ENCODE assay signal across 27 cellular contexts in genomic region chr7:93238748-93239147, GRCh38. TPM values are rescaled to one million over a fixed set of nuclear protein-coding genes. Genes with fewer than 3 reads are reported as not detected.
DNase-seq lines count a peak whose midpoint lies in the region; ATAC-seq, FAIRE-seq and TF ChIP-seq lines count a peak whose summit lies in the region.
"Had no signal": no experiment of that assay in that cellular context is flagged by ENCODE, and none has a peak within 500 bp of the region (broad histone marks: within the 10 kb centered on the region; RNA-seq: fewer than 3 reads in every experiment).

No MANE protein-coding gene starts in this region.

- CTCF ChIA-PET in GM12878 (lab: Yijun Ruan, JAX) = interaction anchor here (1.2 to 3.4 kb wide), 2 partner anchors 10 to 136 kb away, joined by 3 to 18 read pairs; no protein-coding TSS in a partner anchor
- CTCF ChIA-PET in RWPE1 (lab: Yijun Ruan, JAX) = no interaction called here

- no peak overlapping the region for H3K4me3 Mint-ChIP-seq in GM23338
- H3K4me3 Mint-ChIP-seq in H9 = no peak overlapping the region
- H3K4me3 Mint-ChIP-seq: CD4-positive, alpha-beta memory T cell had no signal

- H3K4ac ChIP-seq in H9 (ENCODE audit: low read depth, low read length) = no peak overlapping the region

- H2BK12ac ChIP-seq in H9 (ENCODE audit: insufficient read length, low read depth, low read length) = no peak overlapping the region

- TF ChIP-seq CTCF in GM23338 (conservative IDR thresholded peaks at IDR 0.05; ENCODE audit: low read depth in 2 of 2) = no peak
- TF ChIP-seq CTCF in GM12878 (IDR thresholded peaks at IDR 0.05 in 2 of 3, conservative IDR thresholded peaks at IDR 0.05 in 1 of 3; ENCODE audit: control insufficient read depth in 2 of 3, extremely low read depth in 1 of 3, insufficient read depth in 1 of 3, low read depth in 3 of 3, low read length in 3 of 3) = no peak
- no peak for TF ChIP-seq CTCF in H9 (conservative IDR thresholded peaks at IDR 0.05)
- no peak for TF ChIP-seq CTCF in RWPE1 (conservative IDR thresholded peaks at IDR 0.05; ENCODE audit: low read depth)

- H2BK20ac ChIP-seq in H9 (ENCODE audit: low read depth, low read length, poor library complexity, severe bottlenecking) = no peak overlapping the region

- H3K18ac ChIP-seq in H9 (ENCODE audit: insufficient read length, low read depth, low read length) = no peak overlapping the region

- TF ChIP-seq POLR2A in GM12892 (IDR thresholded peaks at IDR 0.05; ENCODE audit: low read depth, low read length) = no peak
- no peak for TF ChIP-seq POLR2A in GM12878 (IDR thresholded peaks at IDR 0.05; ENCODE audit: low read depth, low read length)

- no peak overlapping the region for H3K56ac ChIP-seq in H9 (ENCODE audit: insufficient read length, low read depth, low read length)

- no peak overlapping the region for H4K91ac ChIP-seq in H9 (ENCODE audit: insufficient read length, low read depth, low read length)

- H3K23ac ChIP-seq in H9 (ENCODE audit: insufficient read length, low read depth, low read length) = no peak overlapping the region

- no peak overlapping the region for H2AK5ac ChIP-seq in H9 (ENCODE audit: insufficient read length, low read length)

- H3K27ac Mint-ChIP-seq in GM23338 (no peak overlapping the region), H9 (peak overlapping the region in 1 of 3 experiments; percentile 10; a peak in 2 of 7 replicates)

- BruUV-seq in GM12878 (replicated peaks; lab: Mats Ljungman, UMichigan) = no TSS peak

- SMC1A ChIA-PET in GM12878 (lab: Charles Lee; ENCODE audit: uncharacterized antibody, unreplicated experiment) = no interaction called here

- peak; percentile 42 for FAIRE-seq in GM12892 (lab: Jason Lieb, UNC)
- no peak for FAIRE-seq in GM12878 (lab: Jason Lieb, UNC)
- FAIRE-seq: GM18507, H1, HTR-8/SVneo had no signal

- no peak for TF ChIP-seq EP300 in GM12878 (IDR thresholded peaks at IDR 0.05; ENCODE audit: borderline replicate concordance in 1 of 2, control insufficient read depth in 1 of 2, low read depth in 2 of 2, low read length in 2 of 2)

- in situ Hi-C loops in GM12878 (cut with MboI) = no loop called here

- H3K9me2 ChIP-seq in GM23338 (ENCODE audit: insufficient read depth) = no peaks in the 10 kb centered on the region

- 42% methylated on average over 2 of the region's 2 CpGs for WGBS in GM12878 (ENCODE audit: insufficient coverage, insufficient replicate concordance, low lambda C conversion rate, missing lambda C conversion rate)
- no CpG with 5 or more reads among the region's 2 CpGs for WGBS in H9 (ENCODE audit: extremely low coverage, insufficient read length, low lambda C conversion rate)

- no peaks in the 10 kb centered on the region for H3K4me1 ChIP-seq in GM23338 (ENCODE audit: insufficient read depth)
- H3K4me1 ChIP-seq in GM12878 (ENCODE audit: control insufficient read depth, insufficient read depth, low read length) = no peaks in the 10 kb centered on the region
- H3K4me1 ChIP-seq in H9 (ENCODE audit: insufficient read depth, low read length) = no peaks in the 10 kb centered on the region
- H3K4me1 ChIP-seq: SJSA1 had no signal

- H3K9me3 Mint-ChIP-seq in GM23338 (no peaks in the 10 kb centered on the region), H9 (no peaks in the 10 kb centered on the region)
- H3K9me3 Mint-ChIP-seq: CD4-positive, alpha-beta memory T cell had no signal

- no peak overlapping the region for H4K5ac ChIP-seq in H9 (ENCODE audit: insufficient read length, low read depth, low read length)

- H3K27ac ChIP-seq in GM23338 (ENCODE audit: low read depth) = peak overlapping the region; percentile 48; the same call in 1 of the 2 replicates
- no peak overlapping the region for H3K27ac ChIP-seq in GM12878 (ENCODE audit: control insufficient read depth, insufficient read depth)
- no peak overlapping the region for H3K27ac ChIP-seq in H9 (ENCODE audit: insufficient read length, low read depth, low read length)
- no peak overlapping the region for H3K27ac ChIP-seq in RWPE1
- H3K27ac ChIP-seq: BLaER1 treated with 17β-estradiol and CSF1 and Interleukin-3, amounts not matched to agents 10 nM and 100 nM; KMS-11; SJSA1 had no signal

- no peak overlapping the region for H2BK15ac ChIP-seq in H9 (ENCODE audit: low read depth, low read length)

- DNase-seq in GM12892 (ENCODE audit: insufficient read length) (no peak), GM23338 (ENCODE audit: low spot score) (no peak), OCI-M1 (lab: John Stamatoyannopoulos, UW) (peak; percentile 89), GM12878 (ENCODE audit: low read depth, low spot score) (no peak), H9 (no peak), RWPE1 (ENCODE audit: low spot score) (no peak), COLO829 (ENCODE audit: low spot score) (no peak)
- DNase-seq: 8988T; CD4-positive, alpha-beta memory T cell; DND-41; NCI-H1092 treated with DMSO at 0.1 percent for 48 hours; NCI-H1436 treated with DMSO at 0.1 percent for 48 hours; NCI-H2029; NCI-H226; NCI-H524; NCI-H774; NK-92 treated with Interleukin-12 subunit alpha and Interleukin-12 subunit beta, amount 100 ng/mL, for 24 hours; T-helper 1 cell had no signal

- H3K79me2 ChIP-seq in GM23338 (replicated peaks; ENCODE audit: insufficient read depth) (peaks cover 16% of the 10 kb centered on the region), GM12878 (ENCODE audit: control insufficient read depth, insufficient read depth, low read length) (peaks cover under 1% of the 10 kb centered on the region), H9 (ENCODE audit: insufficient read depth, low read length) (no peaks in the 10 kb centered on the region)

- H2BK120ac ChIP-seq in H9 (ENCODE audit: low read depth, low read length, poor library complexity, severe bottlenecking) = no peak overlapping the region

- peaks cover 3% of the 10 kb centered on the region for H3K79me1 ChIP-seq in H9 (ENCODE audit: insufficient read depth, low read depth, low read length, poor library complexity, severe bottlenecking)

- H3K9me3 ChIP-seq in GM12878 (replicated peaks; ENCODE audit: control insufficient read depth, insufficient read depth, low read length) = no peaks in the 10 kb centered on the region
- H3K9me3 ChIP-seq in H9 (ENCODE audit: control insufficient read depth, low read depth, low read length) = no peaks in the 10 kb centered on the region
- H3K9me3 ChIP-seq: BLaER1 treated with 17β-estradiol and CSF1 and Interleukin-3, amounts not matched to agents 10 nM and 100 nM; SJSA1 had no signal

- H3K27me3 Mint-ChIP-seq in GM23338 (ENCODE audit: insufficient read depth, low read depth, poor library complexity) (no peaks in the 10 kb centered on the region), H9 (ENCODE audit: low read depth) (no peaks in the 10 kb centered on the region)
- H3K27me3 Mint-ChIP-seq: CD4-positive, alpha-beta memory T cell had no signal

- H3K4me1 Mint-ChIP-seq in GM23338 (no peaks in the 10 kb centered on the region), H9 (no peaks in the 10 kb centered on the region)

- H3F3A ChIP-seq in GM23338 (replicated peaks; ENCODE audit: low read depth) = no peaks in the 10 kb centered on the region

- no peak for TF ChIP-seq RAD21 in GM12878 (IDR thresholded peaks at IDR 0.05; ENCODE audit: insufficient read depth, low read depth, low read length)

- intact Hi-C loops in GM12878 (cut with micrococcal nuclease; ENCODE audit: unreplicated experiment) = loop anchor here (10.0 kb wide), 1 partner anchor 644 kb away; the partner anchor contains the start of gene FAM133B

- H3K36me3 ChIP-seq in GM23338 (ENCODE audit: insufficient read depth) (no peaks in the 10 kb centered on the region), GM12878 (ENCODE audit: control insufficient read depth in 2 of 2, insufficient read depth in 2 of 2, low read length in 1 of 2) (no peaks in the 10 kb centered on the region)
- H3K36me3 ChIP-seq: SJSA1 had no signal

- H3K4me3 ChIP-seq in GM23338 (no peak overlapping the region), GM12878 (no peak overlapping the region)
- H3K4me3 ChIP-seq: BLaER1 treated with 17β-estradiol and CSF1 and Interleukin-3, amounts not matched to agents 10 nM and 100 nM; SJSA1 had no signal

- H2AFZ ChIP-seq in GM23338 (no peak overlapping the region), GM12878 (ENCODE audit: control insufficient read depth, low read depth, low read length) (no peak overlapping the region; the same call in 1 of the 2 replicates), H9 (ENCODE audit: low read length) (no peak overlapping the region)

- H3T11ph ChIP-seq in H9 (ENCODE audit: low read length) = no peak overlapping the region

- no peaks in the 10 kb centered on the region for H4K20me1 ChIP-seq in GM23338 (replicated peaks; ENCODE audit: insufficient read depth)
- H4K20me1 ChIP-seq in GM12878 (ENCODE audit: control insufficient read depth, insufficient read depth) = no peaks in the 10 kb centered on the region; the same call in 1 of the 2 replicates
- H4K20me1 ChIP-seq in H9 (ENCODE audit: control insufficient read depth, insufficient read depth, insufficient read length) = no peaks in the 10 kb centered on the region

- no peak overlapping the region for H4K8ac ChIP-seq in H9 (replicated peaks; ENCODE audit: insufficient read length, low read depth, low read length)

- H3K9ac ChIP-seq in GM12878 (ENCODE audit: control insufficient read depth, insufficient read depth, low read length) = no peak overlapping the region
- H3K9ac ChIP-seq in H9 (ENCODE audit: extremely low read depth, insufficient read length, low read length) = no peak overlapping the region
- H3K9ac ChIP-seq: BLaER1 treated with 17β-estradiol and CSF1 and Interleukin-3, amounts not matched to agents 10 nM and 100 nM; KMS-11 had no signal

- no peak overlapping the region for H3K14ac ChIP-seq in H9 (ENCODE audit: insufficient read depth, low read length)

- no peaks in the 10 kb centered on the region for H3K23me2 ChIP-seq in H9 (ENCODE audit: insufficient read length, low read depth, low read length, poor library complexity, severe bottlenecking)

- no peak overlapping the region for H2BK5ac ChIP-seq in H9 (ENCODE audit: insufficient read length, low read length)

- RAD21 ChIA-PET in GM12878 (lab: Charles Lee; ENCODE audit: unreplicated experiment) = no interaction called here

- ATAC-seq in GM23338 (no peak), GM12878 (no peak; the same call in 2 of the 3 replicates), HG03457 (IDR thresholded peaks at IDR 0.05; ENCODE audit: unreplicated experiment) (no peak)
- ATAC-seq: Right ventricle myocardium inferior had no signal

- H3K27me3 ChIP-seq in GM23338 (ENCODE audit: insufficient read depth) = no peaks in the 10 kb centered on the region
- H3K27me3 ChIP-seq in GM12878 (replicated peaks in 1 of 2; ENCODE audit: control insufficient read depth in 2 of 2, insufficient read depth in 2 of 2, low read length in 1 of 2) = no peaks in the 10 kb centered on the region
- no peaks in the 10 kb centered on the region for H3K27me3 ChIP-seq in H9 (ENCODE audit: insufficient read depth, low read length)
- H3K27me3 ChIP-seq: BLaER1 treated with 17β-estradiol and CSF1 and Interleukin-3, amounts not matched to agents 10 nM and 100 nM; SJSA1 had no signal

- no peaks in the 10 kb centered on the region for H3K36me3 Mint-ChIP-seq in GM23338 (ENCODE audit: low read depth)
- H3K36me3 Mint-ChIP-seq in H9 (ENCODE audit: insufficient read depth in 1 of 3, low read depth in 3 of 3) = no peaks in the 10 kb centered on the region

- no peak overlapping the region for H3K4me2 ChIP-seq in GM23338
- no peak overlapping the region for H3K4me2 ChIP-seq in GM12878 (ENCODE audit: control insufficient read depth, insufficient read depth)
- H3K4me2 ChIP-seq in H9 (ENCODE audit: insufficient read depth, insufficient read length, low read length) = no peak overlapping the region
- H3K4me2 ChIP-seq: BLaER1 treated with 17β-estradiol and CSF1 and Interleukin-3, amounts not matched to agents 10 nM and 100 nM; KMS-11 had no signal

- POLR2A ChIA-PET in GM12878 (lab: Charles Lee) = no interaction called here
- POLR2A ChIA-PET in RWPE1 (lab: Yijun Ruan, JAX; ENCODE audit: low non-redundant PET) = no interaction called here

RNA-seq across cellular contexts. Expression of gene VPS50, which starts 6.6 kb away (rescaled TPM):
- polyA plus RNA-seq in GM12892 (2012; ENCODE audit: missing spikeins) = 11.1 TPM
- total RNA-seq in GM23338 (2014; rRNA removed; shearing (Covaris generic)) = 12.3 and 20.5 TPM in 2 replicates
- polyA plus RNA-seq in GM23338 (2016; fragmentation: Nextera tagmentation; extraction: Ambion mirVana) (3.2 and 4.3 TPM in 2 replicates), GM12878 (2011; rRNA removed) (17.7 and 27.1 TPM in 2 replicates), GM12878 (2014; fragmentation: Illumina TruSeq; extraction: Trizol) (11.5 and 16.5 TPM in 2 replicates), GM12878 (2014; fragmentation: Nextera tagmentation; extraction: Ambion mirVana) (1 to 10 TPM; 4.0 to 5.6 TPM), GM12878 (2014; rRNA removed) (8.5 and 9.5 TPM in 2 replicates), GM12878 (2016; fragmentation: Nextera tagmentation; extraction: Ambion mirVana) (10 to 100 TPM; 16.1 to 17.7 TPM)
- total RNA-seq in GM12878 (2013; cell fraction: nucleolus; rRNA removed) = 89.4 and 90.2 TPM in 2 replicates
- total RNA-seq in GM12878 (2014; rRNA removed) (16.3 and 19.0 TPM in 2 replicates), GM12878 (2014; rRNA removed; fragmentation: Illumina TruSeq; extraction: Trizol) (21.3 and 22.0 TPM in 2 replicates), GM12878 (2021) (17.7 and 18.2 TPM in 2 replicates), H9 (2021) (9.5 and 13.6 TPM in 2 replicates)
- polyA plus RNA-seq in GM12878 (2011; ENCODE audit: low read depth) = 3.9 TPM
- 5.7 and 5.9 TPM in 2 replicates for polyA plus RNA-seq in GM12878 (2011; cell fraction: cytosol; rRNA removed)
- polyA plus RNA-seq in GM12878 (2011; cell fraction: nucleus; rRNA removed) = 21.6 and 34.2 TPM in 2 replicates
- polyA plus RNA-seq in GM12878 (2012) = 4.7 and 6.5 TPM in 2 replicates
- 17.1 and 40.8 TPM in 2 replicates for polyA minus RNA-seq in GM12878 (2011; rRNA and poly(A)+ RNA removed)
- polyA minus RNA-seq in GM12878 (2011; cell fraction: cytosol; rRNA and poly(A)+ RNA removed) = 6.4 and 8.9 TPM in 2 replicates
- polyA minus RNA-seq in GM12878 (2011; cell fraction: nucleus; rRNA and poly(A)+ RNA removed) = 32.5 and 50.6 TPM in 2 replicates

RNA-seq across cellular contexts. Expression of gene HEPACAM2, which starts 12.5 kb away (rescaled TPM):
- polyA plus RNA-seq in GM12892 (2012; ENCODE audit: missing spikeins) = not detected
- total RNA-seq in GM23338 (2014; rRNA removed; shearing (Covaris generic)) = not detected in 2 replicates
- polyA plus RNA-seq in GM23338 (2016; fragmentation: Nextera tagmentation; extraction: Ambion mirVana) = not detected in 2 replicates
- not detected in 2 replicates for total RNA-seq in GM12878 (2013; cell fraction: nucleolus; rRNA removed)
- total RNA-seq in GM12878 (2014; rRNA removed) = not detected in 2 replicates
- not detected in 2 replicates for total RNA-seq in GM12878 (2014; rRNA removed; fragmentation: Illumina TruSeq; extraction: Trizol)
- total RNA-seq in GM12878 (2021) = not detected in 2 replicates
- polyA plus RNA-seq in GM12878 (2011; ENCODE audit: low read depth) = not detected
- polyA plus RNA-seq in GM12878 (2011; rRNA removed) = 0.58 and 0.82 TPM in 2 replicates
- polyA plus RNA-seq in GM12878 (2011; cell fraction: cytosol; rRNA removed) = 0.48 and 0.51 TPM in 2 replicates
- polyA plus RNA-seq in GM12878 (2011; cell fraction: nucleus; rRNA removed) = 0.51 and 0.69 TPM in 2 replicates
- not detected in 2 replicates for polyA plus RNA-seq in GM12878 (2012)
- polyA plus RNA-seq in GM12878 (2014; fragmentation: Illumina TruSeq; extraction: Trizol) = 0.13 TPM in 1 of 2 replicates, not detected in the other
- under 1 TPM in 1 of 2 experiments, not detected in 1; 0.04 TPM for polyA plus RNA-seq in GM12878 (2014; fragmentation: Nextera tagmentation; extraction: Ambion mirVana)
- polyA plus RNA-seq in GM12878 (2014; rRNA removed) = 0.10 TPM in 1 of 2 replicates, not detected in the other
- polyA plus RNA-seq in GM12878 (2016; fragmentation: Nextera tagmentation; extraction: Ambion mirVana) = not detected
- 0.46 and 0.80 TPM in 2 replicates for polyA minus RNA-seq in GM12878 (2011; rRNA and poly(A)+ RNA removed)
- not detected in 2 replicates for polyA minus RNA-seq in GM12878 (2011; cell fraction: cytosol; rRNA and poly(A)+ RNA removed)
- polyA minus RNA-seq in GM12878 (2011; cell fraction: nucleus; rRNA and poly(A)+ RNA removed) = 0.48 and 0.60 TPM in 2 replicates
- not detected in 2 replicates for total RNA-seq in H9 (2021)
- total RNA-seq: H1, OCI-LY7, Right ventricle myocardium inferior, SJSA1 had no signal
- polyA plus RNA-seq: CD4-positive, alpha-beta memory T cell; H1 had no signal
